In the genomic region with DNA sequence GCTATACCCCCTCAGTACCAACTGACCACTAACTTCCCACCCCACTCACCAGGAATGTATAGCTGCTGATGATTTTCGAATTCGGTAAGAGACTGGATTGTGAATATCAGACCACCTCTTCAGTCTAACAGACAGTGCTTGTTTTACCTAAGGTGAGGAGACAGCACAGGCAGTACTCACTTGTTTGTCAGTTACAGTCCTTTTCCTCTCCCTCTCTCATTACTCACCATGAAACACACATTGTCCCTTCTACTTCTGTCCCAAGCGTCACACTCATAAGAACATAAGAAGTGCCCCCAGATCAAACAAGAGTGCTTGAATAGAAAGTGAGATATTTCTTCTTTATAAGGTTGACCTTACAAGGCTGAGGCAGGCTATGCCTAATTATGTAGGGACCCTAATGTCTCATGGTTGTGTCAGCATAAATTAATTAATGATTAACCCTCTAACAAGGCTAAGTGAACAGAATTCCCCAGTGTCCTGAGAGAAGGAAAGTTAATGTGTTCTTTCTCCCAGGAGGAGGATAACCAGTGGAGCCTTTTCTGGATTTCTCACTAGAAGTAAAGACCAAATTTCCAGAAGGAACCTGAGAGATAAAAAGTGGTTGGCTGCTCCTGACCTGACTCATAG, we compare ENCODE assay signal across 16 cellular contexts. TPM values are rescaled to one million over a fixed set of nuclear protein-coding genes. Genes with fewer than 3 reads are reported as not detected.
DNase-seq lines count a peak whose midpoint lies in the region; ATAC-seq and TF ChIP-seq lines count a peak whose summit lies in the region.
"Had no signal": no experiment of that assay in that cellular context is flagged by ENCODE, and none has a peak within 500 bp of the region (broad histone marks: within the 10 kb centered on the region; RNA-seq: fewer than 3 reads in every experiment).

No MANE protein-coding gene starts in this region.

- H3K27me3 ChIP-seq in hepatocyte: no peaks in the 10 kb centered on the region
- no peaks in the 10 kb centered on the region for H3K27me3 ChIP-seq in right lobe of liver

- H3K27me3 Mint-ChIP-seq in WTC11 (ENCODE audit: low read depth): peaks cover 4% of the 10 kb centered on the region; the same call in 1 of the 2 replicates

- POLR2A ChIA-PET in WTC11 (lab: Charles Lee): no interaction called here

- CTCF ChIA-PET in WTC11 (lab: Charles Lee): no interaction called here

- H3K27ac ChIP-seq in hepatocyte: peak overlapping the region; percentile 2
- H3K27ac ChIP-seq in right lobe of liver: peak overlapping the region in 1 of 3 donors; percentile 34

- H3K36me3 ChIP-seq in hepatocyte (replicated peaks; ENCODE audit: insufficient read depth, low read depth) (no peaks in the 10 kb centered on the region), right lobe of liver (no peaks in the 10 kb centered on the region)

- no peak for TF ChIP-seq CTCF in hepatocyte (IDR thresholded peaks at IDR 0.05; ENCODE audit: poor library complexity)
- TF ChIP-seq CTCF in right lobe of liver (IDR thresholded peaks at IDR 0.05): no peak
- no peak for TF ChIP-seq CTCF in WTC11 (IDR thresholded peaks at IDR 0.05)

- no peaks in the 10 kb centered on the region for H3K36me3 Mint-ChIP-seq in WTC11
- H3K36me3 Mint-ChIP-seq: CD14-positive monocyte; CD8-positive, alpha-beta T cell had no signal

- TF ChIP-seq POLR2A in right lobe of liver (IDR thresholded peaks at IDR 0.05): no peak

- no peaks in the 10 kb centered on the region for H3K9me2 ChIP-seq in hepatocyte (replicated peaks; ENCODE audit: insufficient read depth)

- no peak overlapping the region for H3K4me2 ChIP-seq in hepatocyte

- H3K9me3 ChIP-seq in hepatocyte (ENCODE audit: low read depth) (no peaks in the 10 kb centered on the region), right lobe of liver (no peaks in the 10 kb centered on the region)

- no peaks in the 10 kb centered on the region for H3K79me2 ChIP-seq in hepatocyte

- peak; percentile 12 for DNase-seq in ACHN
- DNase-seq in hepatocyte (ENCODE audit: low spot score): no peak
- peak; percentile 9 for DNase-seq in left kidney (ENCODE audit: low read depth, low spot score)
- no peak for DNase-seq in right lobe of liver
- no peak for DNase-seq in WTC11 (ENCODE audit: low spot score)
- no peak for DNase-seq in HK-2 (ENCODE audit: unreplicated experiment)
- DNase-seq: CD8-positive, alpha-beta T cell; COR-L47; HCEC 1CT had no signal

- no peaks in the 10 kb centered on the region for H3K4me1 Mint-ChIP-seq in WTC11
- H3K4me1 Mint-ChIP-seq: CD14-positive monocyte had no signal

- no peaks in the 10 kb centered on the region for H3K9me3 Mint-ChIP-seq in WTC11
- H3K9me3 Mint-ChIP-seq: CD8-positive, alpha-beta T cell had no signal

- in situ Hi-C loops in ACHN (cut with HindIII; ENCODE audit: low pct_ligation_motif_present, low pct_unique_long_range_greater_than_20kb, low sequenced_read_pairs): no loop called here

- H2AFZ ChIP-seq in hepatocyte: no peak overlapping the region

- H3K27ac Mint-ChIP-seq in WTC11: no peak overlapping the region
- H3K27ac Mint-ChIP-seq: CD14-positive monocyte; CD8-positive, alpha-beta T cell had no signal

- no peaks in the 10 kb centered on the region for H4K20me1 ChIP-seq in hepatocyte (ENCODE audit: insufficient read depth, poor library complexity, severe bottlenecking)

- 77% methylated on average over 3 of the region's 3 CpGs for WGBS in hepatocyte (ENCODE audit: low lambda C conversion rate, missing lambda C conversion rate)
- 46% methylated on average over 3 of the region's 3 CpGs for WGBS in right lobe of liver (ENCODE audit: insufficient coverage, low coverage, low lambda C conversion rate, missing lambda C conversion rate)

- H3K4me1 ChIP-seq in hepatocyte (ENCODE audit: insufficient read depth) (peaks cover 6% of the 10 kb centered on the region), right lobe of liver (peaks cover 0 to 3% (median 0%) of the 10 kb centered on the region in 4 donors)

- ATAC-seq in right lobe of liver (peak; percentile 65 to 89 (median 82)), HG03442 (IDR thresholded peaks at IDR 0.05; ENCODE audit: unreplicated experiment) (no peak), WTC11 (no peak)
- ATAC-seq: CD8-positive, alpha-beta T cell; K562 had no signal

- no peak overlapping the region for H3K4me3 Mint-ChIP-seq in WTC11
- H3K4me3 Mint-ChIP-seq: CD14-positive monocyte; CD8-positive, alpha-beta T cell had no signal

- intact Hi-C loops in right lobe of liver (cut with DNase I): no loop called here

- H3K4me3 ChIP-seq in hepatocyte: no peak overlapping the region
- no peak overlapping the region for H3K4me3 ChIP-seq in right lobe of liver
- H3K4me3 ChIP-seq: K562 had no signal

TF ChIP-seq in WTC11, 78 proteins besides CTCF, POLR2A, EP300 and RAD21 (continues in another document):
- TF ChIP-seq, protein P1, sequence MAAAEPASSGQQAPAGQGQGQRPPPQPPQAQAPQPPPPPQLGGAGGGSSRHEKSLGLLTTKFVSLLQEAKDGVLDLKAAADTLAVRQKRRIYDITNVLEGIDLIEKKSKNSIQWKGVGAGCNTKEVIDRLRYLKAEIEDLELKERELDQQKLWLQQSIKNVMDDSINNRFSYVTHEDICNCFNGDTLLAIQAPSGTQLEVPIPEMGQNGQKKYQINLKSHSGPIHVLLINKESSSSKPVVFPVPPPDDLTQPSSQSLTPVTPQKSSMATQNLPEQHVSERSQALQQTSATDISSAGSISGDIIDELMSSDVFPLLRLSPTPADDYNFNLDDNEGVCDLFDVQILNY (CRISPR knock-in tag; IDR thresholded peaks at IDR 0.05): no peak
- TF ChIP-seq ESRRA (CRISPR knock-in tag; IDR thresholded peaks at IDR 0.05; ENCODE audit: borderline replicate concordance) (no peak), EMX1 (CRISPR knock-in tag; IDR thresholded peaks at IDR 0.05) (no peak), NR3C1 (CRISPR knock-in tag; conservative IDR thresholded peaks at IDR 0.05; ENCODE audit: low read depth) (no peak), IRF2 (CRISPR knock-in tag; IDR thresholded peaks at IDR 0.05; ENCODE audit: borderline replicate concordance, low read depth) (no peak), ZNF219 (CRISPR knock-in tag; IDR thresholded peaks at IDR 0.05; ENCODE audit: borderline replicate concordance) (no peak)
- TF ChIP-seq, protein P2, sequence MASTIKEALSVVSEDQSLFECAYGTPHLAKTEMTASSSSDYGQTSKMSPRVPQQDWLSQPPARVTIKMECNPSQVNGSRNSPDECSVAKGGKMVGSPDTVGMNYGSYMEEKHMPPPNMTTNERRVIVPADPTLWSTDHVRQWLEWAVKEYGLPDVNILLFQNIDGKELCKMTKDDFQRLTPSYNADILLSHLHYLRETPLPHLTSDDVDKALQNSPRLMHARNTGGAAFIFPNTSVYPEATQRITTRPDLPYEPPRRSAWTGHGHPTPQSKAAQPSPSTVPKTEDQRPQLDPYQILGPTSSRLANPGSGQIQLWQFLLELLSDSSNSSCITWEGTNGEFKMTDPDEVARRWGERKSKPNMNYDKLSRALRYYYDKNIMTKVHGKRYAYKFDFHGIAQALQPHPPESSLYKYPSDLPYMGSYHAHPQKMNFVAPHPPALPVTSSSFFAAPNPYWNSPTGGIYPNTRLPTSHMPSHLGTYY (CRISPR knock-in tag; IDR thresholded peaks at IDR 0.05): no peak
- TF ChIP-seq, protein P3, sequence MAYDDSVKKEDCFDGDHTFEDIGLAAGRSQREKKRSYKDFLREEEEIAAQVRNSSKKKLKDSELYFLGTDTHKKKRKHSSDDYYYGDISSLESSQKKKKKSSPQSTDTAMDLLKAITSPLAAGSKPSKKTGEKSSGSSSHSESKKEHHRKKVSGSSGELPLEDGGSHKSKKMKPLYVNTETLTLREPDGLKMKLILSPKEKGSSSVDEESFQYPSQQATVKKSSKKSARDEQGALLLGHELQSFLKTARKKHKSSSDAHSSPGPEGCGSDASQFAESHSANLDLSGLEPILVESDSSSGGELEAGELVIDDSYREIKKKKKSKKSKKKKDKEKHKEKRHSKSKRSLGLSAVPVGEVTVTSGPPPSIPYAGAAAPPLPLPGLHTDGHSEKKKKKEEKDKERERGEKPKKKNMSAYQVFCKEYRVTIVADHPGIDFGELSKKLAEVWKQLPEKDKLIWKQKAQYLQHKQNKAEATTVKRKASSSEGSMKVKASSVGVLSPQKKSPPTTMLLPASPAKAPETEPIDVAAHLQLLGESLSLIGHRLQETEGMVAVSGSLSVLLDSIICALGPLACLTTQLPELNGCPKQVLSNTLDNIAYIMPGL (CRISPR knock-in tag; IDR thresholded peaks at IDR 0.05): no peak
- TF ChIP-seq, protein P4, sequence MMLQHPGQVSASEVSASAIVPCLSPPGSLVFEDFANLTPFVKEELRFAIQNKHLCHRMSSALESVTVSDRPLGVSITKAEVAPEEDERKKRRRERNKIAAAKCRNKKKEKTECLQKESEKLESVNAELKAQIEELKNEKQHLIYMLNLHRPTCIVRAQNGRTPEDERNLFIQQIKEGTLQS (CRISPR knock-in tag; conservative IDR thresholded peaks at IDR 0.05): no peak
- TF ChIP-seq, protein P5, sequence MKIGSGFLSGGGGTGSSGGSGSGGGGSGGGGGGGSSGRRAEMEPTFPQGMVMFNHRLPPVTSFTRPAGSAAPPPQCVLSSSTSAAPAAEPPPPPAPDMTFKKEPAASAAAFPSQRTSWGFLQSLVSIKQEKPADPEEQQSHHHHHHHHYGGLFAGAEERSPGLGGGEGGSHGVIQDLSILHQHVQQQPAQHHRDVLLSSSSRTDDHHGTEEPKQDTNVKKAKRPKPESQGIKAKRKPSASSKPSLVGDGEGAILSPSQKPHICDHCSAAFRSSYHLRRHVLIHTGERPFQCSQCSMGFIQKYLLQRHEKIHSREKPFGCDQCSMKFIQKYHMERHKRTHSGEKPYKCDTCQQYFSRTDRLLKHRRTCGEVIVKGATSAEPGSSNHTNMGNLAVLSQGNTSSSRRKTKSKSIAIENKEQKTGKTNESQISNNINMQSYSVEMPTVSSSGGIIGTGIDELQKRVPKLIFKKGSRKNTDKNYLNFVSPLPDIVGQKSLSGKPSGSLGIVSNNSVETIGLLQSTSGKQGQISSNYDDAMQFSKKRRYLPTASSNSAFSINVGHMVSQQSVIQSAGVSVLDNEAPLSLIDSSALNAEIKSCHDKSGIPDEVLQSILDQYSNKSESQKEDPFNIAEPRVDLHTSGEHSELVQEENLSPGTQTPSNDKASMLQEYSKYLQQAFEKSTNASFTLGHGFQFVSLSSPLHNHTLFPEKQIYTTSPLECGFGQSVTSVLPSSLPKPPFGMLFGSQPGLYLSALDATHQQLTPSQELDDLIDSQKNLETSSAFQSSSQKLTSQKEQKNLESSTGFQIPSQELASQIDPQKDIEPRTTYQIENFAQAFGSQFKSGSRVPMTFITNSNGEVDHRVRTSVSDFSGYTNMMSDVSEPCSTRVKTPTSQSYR (CRISPR knock-in tag; IDR thresholded peaks at IDR 0.05): no peak
- TF ChIP-seq, protein P6, sequence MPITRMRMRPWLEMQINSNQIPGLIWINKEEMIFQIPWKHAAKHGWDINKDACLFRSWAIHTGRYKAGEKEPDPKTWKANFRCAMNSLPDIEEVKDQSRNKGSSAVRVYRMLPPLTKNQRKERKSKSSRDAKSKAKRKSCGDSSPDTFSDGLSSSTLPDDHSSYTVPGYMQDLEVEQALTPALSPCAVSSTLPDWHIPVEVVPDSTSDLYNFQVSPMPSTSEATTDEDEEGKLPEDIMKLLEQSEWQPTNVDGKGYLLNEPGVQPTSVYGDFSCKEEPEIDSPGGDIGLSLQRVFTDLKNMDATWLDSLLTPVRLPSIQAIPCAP (CRISPR knock-in tag; IDR thresholded peaks at IDR 0.05): no peak

RNA-seq across cellular contexts. Expression of a gene that starts 32.2 kb away (rescaled TPM):
- 0.16 and 0.17 TPM in 2 replicates for total RNA-seq in hepatocyte
- 0.08 TPM in 1 of 2 replicates, not detected in the other for polyA plus RNA-seq in hepatocyte
- total RNA-seq in right lobe of liver: not detected
- 0.87 to 0.94 TPM (median 0.92 TPM) in 3 replicates for total RNA-seq in WTC11 (2021)
- total RNA-seq: A172, Daoy, H4 had no signal
- polyA plus RNA-seq: BJ, CD14-positive monocyte had no signal

Comparison
In these comparisons a context has a peak if more than half of its experiments do, and no peak if none do; other contexts are left out.
1. DNase-seq: peak in ACHN (single experiment) and left kidney (single experiment); none in hepatocyte (single experiment), right lobe of liver (0 of 3), WTC11 (single experiment) and HK-2 (single experiment).
2. ATAC-seq: peak in right lobe of liver (4 of 4); none in HG03442 (single experiment) and WTC11 (single experiment).